ENCODE assay signal across 22 cellular contexts in genomic region chr7:29105191-29105590, GRCh38. TPM values are rescaled to one million over a fixed set of nuclear protein-coding genes. Genes with fewer than 3 reads are reported as not detected.
A peak's percentile ranks its signal among the peaks of the same experiment; 100 is the strongest.
DNase-seq lines count a peak whose midpoint lies in the region; ATAC-seq and TF ChIP-seq lines count a peak whose summit lies in the region.
"Had no signal": no experiment of that assay in that cellular context is flagged by ENCODE, and none has a peak within 500 bp of the region (broad histone marks: within the 10 kb centered on the region; RNA-seq: fewer than 3 reads in every experiment).

No MANE protein-coding gene starts in this region.

- H3K9me2 ChIP-seq in PC-9 (ENCODE audit: insufficient read depth), result no peaks in the 10 kb centered on the region

- H3K27me3 ChIP-seq in PC-9 (ENCODE audit: insufficient read depth, low read depth) (no peaks in the 10 kb centered on the region), parathyroid adenoma (ENCODE audit: control insufficient read depth, insufficient read depth, low read length) (no peaks in the 10 kb centered on the region)
- H3K27me3 ChIP-seq: MG63, SJSA1 had no signal

- H3K79me2 ChIP-seq in PC-9 (ENCODE audit: low read depth) (no peaks in the 10 kb centered on the region; the same call in 1 of the 2 replicates), parathyroid adenoma (no peaks in the 10 kb centered on the region)

- intact Hi-C loops in PC-9 (cut with micrococcal nuclease; ENCODE audit: unreplicated experiment), result loop anchor here (10.0 kb wide), 1 partner anchor 300 kb away; no protein-coding TSS in a partner anchor

- no peak overlapping the region for H3K9ac ChIP-seq in parathyroid adenoma

- TF ChIP-seq CTCF in PC-9 (conservative IDR thresholded peaks at IDR 0.05) (no peak), parathyroid adenoma (IDR thresholded peaks at IDR 0.05) (no peak)

- no peak for ATAC-seq in HG03520 (IDR thresholded peaks at IDR 0.05; ENCODE audit: unreplicated experiment)

- no peaks in the 10 kb centered on the region for H3K9me3 ChIP-seq in PC-9 (ENCODE audit: insufficient read depth, low read depth)
- H3K9me3 ChIP-seq in parathyroid adenoma (ENCODE audit: control insufficient read depth, low read length), result no peaks in the 10 kb centered on the region
- H3K9me3 ChIP-seq: A549, MG63, SJSA1 had no signal

- peaks cover 13% of the 10 kb centered on the region; the same call in 1 of the 2 replicates for H3F3A ChIP-seq in PC-9 (ENCODE audit: insufficient read depth, low read depth)

- H3K4me2 ChIP-seq in PC-9 (no peak overlapping the region), parathyroid adenoma (ENCODE audit: low read length) (no peak overlapping the region)
- H3K4me2 ChIP-seq: A549 had no signal

- no TSS peak for BruUV-seq in PC-9 (replicated peaks; lab: Mats Ljungman, UMichigan)

- POLR2A ChIA-PET in PC-9 (lab: Charles Lee; ENCODE audit: unreplicated experiment), result no interaction called here

- H3K4me3 ChIP-seq in PC-9, result no peak overlapping the region
- no peak overlapping the region for H3K4me3 ChIP-seq in parathyroid adenoma (ENCODE audit: low read depth, low read length)
- H3K4me3 ChIP-seq: A549, MG63, SJSA1 had no signal

- H2AFZ ChIP-seq in PC-9 (no peak overlapping the region), parathyroid adenoma (peak overlapping the region; percentile 35)

- CTCF ChIA-PET in PC-9 (lab: Charles Lee), result no interaction called here

- H3K27ac ChIP-seq in PC-9 (peak overlapping the region; percentile 3; the same call in 1 of the 2 replicates), epithelial cell of prostate (peak overlapping the region; percentile 25), parathyroid adenoma (no peak overlapping the region)
- H3K27ac ChIP-seq: A549, HL-60, SJSA1 had no signal

- H3K36me3 ChIP-seq in PC-9 (ENCODE audit: low read depth), result no peaks in the 10 kb centered on the region
- H3K36me3 ChIP-seq in parathyroid adenoma (ENCODE audit: control insufficient read depth, insufficient read depth, low read length), result no peaks in the 10 kb centered on the region
- H3K36me3 ChIP-seq: MG63, SJSA1 had no signal

- H3K4me1 ChIP-seq in PC-9 (replicated peaks; ENCODE audit: insufficient read depth), result peaks cover 42% of the 10 kb centered on the region
- H3K4me1 ChIP-seq in parathyroid adenoma, result peaks cover 55% of the 10 kb centered on the region
- H3K4me1 ChIP-seq: A549, SJSA1 had no signal

- DNase-seq in M059J (ENCODE audit: low read depth) (peak; percentile 10), PC-9 (peak in 1 of 2 experiments; percentile 52), epithelial cell of prostate (ENCODE audit: low read depth, low spot score) (no peak), OCI-M1 (lab: John Stamatoyannopoulos, UW) (no peak), GM19238 (ENCODE audit: insufficient read length, low spot score) (no peak), CD1c-positive myeloid dendritic cell (ENCODE audit: extremely low spot score) (no peak)
- DNase-seq: CD4-positive, alpha-beta memory T cell; DMS79; H7; IMR-90; MG63; NCI-H1048; NCI-H1436 treated with DMSO at 0.1 percent for 48 hours; NCI-H2029 treated with DMSO at 0.1 percent for 48 hours; NCI-H510A treated with DMSO at 0.1 percent for 48 hours; NCI-H82; SW 1271 had no signal

- H4K20me1 ChIP-seq in PC-9 (ENCODE audit: insufficient read depth), result no peaks in the 10 kb centered on the region

RNA-seq across cellular contexts. Expression of gene CPVL, which starts 41.1 kb away (rescaled TPM):
- 0.49 and 0.64 TPM in 2 replicates for total RNA-seq in M059J (2014; rRNA removed; shearing (Covaris generic))
- 0.28 TPM in 1 of 2 replicates, not detected in the other for total RNA-seq in PC-9 (2021)
- total RNA-seq: IMR-90 had no signal
